3 cellular contexts compared by ENCODE assay signal in the genomic region with DNA sequence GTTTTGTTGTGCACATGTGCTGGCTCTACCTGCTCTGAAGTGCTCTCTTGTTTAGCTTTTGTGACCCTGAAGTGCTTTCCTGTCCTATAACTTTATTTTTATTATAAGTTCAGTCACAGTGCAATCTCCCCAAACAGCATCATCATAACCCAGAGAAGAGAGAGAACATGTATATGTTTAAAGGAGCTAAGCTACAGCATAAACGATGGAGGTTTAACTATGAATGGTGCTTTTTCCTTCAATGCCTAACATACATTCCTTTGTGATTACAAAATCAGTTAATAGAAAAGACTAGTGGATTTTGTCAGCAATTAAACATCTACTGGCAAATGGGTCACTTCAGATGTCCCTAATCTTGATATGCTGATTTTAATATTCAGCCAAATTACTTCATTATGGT.
TF ChIP-seq lines count a peak whose summit lies in the region.

No MANE protein-coding gene starts in this region.

TF ChIP-seq in SK-N-SH treated with all-trans-retinoic acid at 6 μM for 48 hours, 23 proteins besides CTCF, POLR2A, EP300 and RAD21:
- no peak for TF ChIP-seq ZC3H10 (CRISPR knock-in tag; IDR thresholded peaks at IDR 0.05)
- TF ChIP-seq ZNF8 (CRISPR knock-in tag; IDR thresholded peaks at IDR 0.05): no peak
- TF ChIP-seq GLIS3 (CRISPR knock-in tag; IDR thresholded peaks at IDR 0.05): no peak
- TF ChIP-seq ZNF70 (CRISPR knock-in tag; IDR thresholded peaks at IDR 0.05): no peak
TF ChIP-seq in SK-N-SH treated with all-trans-retinoic acid at 6 μM for 48 hours: peak in this region for 0.

TF ChIP-seq in SK-N-SH, 30 proteins besides CTCF, POLR2A, EP300 and RAD21 (continues in another document):
- TF ChIP-seq RFX5 (IDR thresholded peaks at IDR 0.05; ENCODE audit: low read length) (no peak), NFIC (IDR thresholded peaks at IDR 0.05; ENCODE audit: borderline replicate concordance) (no peak), SMC3 (IDR thresholded peaks at IDR 0.05; ENCODE audit: low read depth, low read length) (no peak), MXI1 (IDR thresholded peaks at IDR 0.05; ENCODE audit: low read depth, low read length) (no peak), MAX (IDR thresholded peaks at IDR 0.05; ENCODE audit: low read depth) (no peak), RXRA (IDR thresholded peaks at IDR 0.05; ENCODE audit: borderline replicate concordance, low read depth) (no peak), TCF12 (IDR thresholded peaks at IDR 0.05) (no peak), FOXJ3 (CRISPR knock-in tag; IDR thresholded peaks at IDR 0.05) (no peak), POLR2AphosphoS5 (IDR thresholded peaks at IDR 0.05; ENCODE audit: low read depth, low read length) (no peak), CHD2 (IDR thresholded peaks at IDR 0.05; ENCODE audit: low read length, partially characterized antibody) (no peak), NRF1 (IDR thresholded peaks at IDR 0.05; ENCODE audit: low read depth, low read length) (no peak), MEF2A (IDR thresholded peaks at IDR 0.05; ENCODE audit: borderline replicate concordance, low read depth) (no peak)
- TF ChIP-seq, protein P1, sequence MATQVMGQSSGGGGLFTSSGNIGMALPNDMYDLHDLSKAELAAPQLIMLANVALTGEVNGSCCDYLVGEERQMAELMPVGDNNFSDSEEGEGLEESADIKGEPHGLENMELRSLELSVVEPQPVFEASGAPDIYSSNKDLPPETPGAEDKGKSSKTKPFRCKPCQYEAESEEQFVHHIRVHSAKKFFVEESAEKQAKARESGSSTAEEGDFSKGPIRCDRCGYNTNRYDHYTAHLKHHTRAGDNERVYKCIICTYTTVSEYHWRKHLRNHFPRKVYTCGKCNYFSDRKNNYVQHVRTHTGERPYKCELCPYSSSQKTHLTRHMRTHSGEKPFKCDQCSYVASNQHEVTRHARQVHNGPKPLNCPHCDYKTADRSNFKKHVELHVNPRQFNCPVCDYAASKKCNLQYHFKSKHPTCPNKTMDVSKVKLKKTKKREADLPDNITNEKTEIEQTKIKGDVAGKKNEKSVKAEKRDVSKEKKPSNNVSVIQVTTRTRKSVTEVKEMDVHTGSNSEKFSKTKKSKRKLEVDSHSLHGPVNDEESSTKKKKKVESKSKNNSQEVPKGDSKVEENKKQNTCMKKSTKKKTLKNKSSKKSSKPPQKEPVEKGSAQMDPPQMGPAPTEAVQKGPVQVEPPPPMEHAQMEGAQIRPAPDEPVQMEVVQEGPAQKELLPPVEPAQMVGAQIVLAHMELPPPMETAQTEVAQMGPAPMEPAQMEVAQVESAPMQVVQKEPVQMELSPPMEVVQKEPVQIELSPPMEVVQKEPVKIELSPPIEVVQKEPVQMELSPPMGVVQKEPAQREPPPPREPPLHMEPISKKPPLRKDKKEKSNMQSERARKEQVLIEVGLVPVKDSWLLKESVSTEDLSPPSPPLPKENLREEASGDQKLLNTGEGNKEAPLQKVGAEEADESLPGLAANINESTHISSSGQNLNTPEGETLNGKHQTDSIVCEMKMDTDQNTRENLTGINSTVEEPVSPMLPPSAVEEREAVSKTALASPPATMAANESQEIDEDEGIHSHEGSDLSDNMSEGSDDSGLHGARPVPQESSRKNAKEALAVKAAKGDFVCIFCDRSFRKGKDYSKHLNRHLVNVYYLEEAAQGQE (IDR thresholded peaks at IDR 0.05; ENCODE audit: low read depth, low read length): no peak
- TF ChIP-seq, protein P2, sequence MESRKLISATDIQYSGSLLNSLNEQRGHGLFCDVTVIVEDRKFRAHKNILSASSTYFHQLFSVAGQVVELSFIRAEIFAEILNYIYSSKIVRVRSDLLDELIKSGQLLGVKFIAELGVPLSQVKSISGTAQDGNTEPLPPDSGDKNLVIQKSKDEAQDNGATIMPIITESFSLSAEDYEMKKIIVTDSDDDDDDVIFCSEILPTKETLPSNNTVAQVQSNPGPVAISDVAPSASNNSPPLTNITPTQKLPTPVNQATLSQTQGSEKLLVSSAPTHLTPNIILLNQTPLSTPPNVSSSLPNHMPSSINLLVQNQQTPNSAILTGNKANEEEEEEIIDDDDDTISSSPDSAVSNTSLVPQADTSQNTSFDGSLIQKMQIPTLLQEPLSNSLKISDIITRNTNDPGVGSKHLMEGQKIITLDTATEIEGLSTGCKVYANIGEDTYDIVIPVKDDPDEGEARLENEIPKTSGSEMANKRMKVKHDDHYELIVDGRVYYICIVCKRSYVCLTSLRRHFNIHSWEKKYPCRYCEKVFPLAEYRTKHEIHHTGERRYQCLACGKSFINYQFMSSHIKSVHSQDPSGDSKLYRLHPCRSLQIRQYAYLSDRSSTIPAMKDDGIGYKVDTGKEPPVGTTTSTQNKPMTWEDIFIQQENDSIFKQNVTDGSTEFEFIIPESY (IDR thresholded peaks at IDR 0.05; ENCODE audit: borderline replicate concordance, low read depth): no peak
- TF ChIP-seq, protein P3, sequence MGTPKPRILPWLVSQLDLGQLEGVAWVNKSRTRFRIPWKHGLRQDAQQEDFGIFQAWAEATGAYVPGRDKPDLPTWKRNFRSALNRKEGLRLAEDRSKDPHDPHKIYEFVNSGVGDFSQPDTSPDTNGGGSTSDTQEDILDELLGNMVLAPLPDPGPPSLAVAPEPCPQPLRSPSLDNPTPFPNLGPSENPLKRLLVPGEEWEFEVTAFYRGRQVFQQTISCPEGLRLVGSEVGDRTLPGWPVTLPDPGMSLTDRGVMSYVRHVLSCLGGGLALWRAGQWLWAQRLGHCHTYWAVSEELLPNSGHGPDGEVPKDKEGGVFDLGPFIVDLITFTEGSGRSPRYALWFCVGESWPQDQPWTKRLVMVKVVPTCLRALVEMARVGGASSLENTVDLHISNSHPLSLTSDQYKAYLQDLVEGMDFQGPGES (IDR thresholded peaks at IDR 0.05; ENCODE audit: low read depth, low read length): no peak
- TF ChIP-seq, protein P4, sequence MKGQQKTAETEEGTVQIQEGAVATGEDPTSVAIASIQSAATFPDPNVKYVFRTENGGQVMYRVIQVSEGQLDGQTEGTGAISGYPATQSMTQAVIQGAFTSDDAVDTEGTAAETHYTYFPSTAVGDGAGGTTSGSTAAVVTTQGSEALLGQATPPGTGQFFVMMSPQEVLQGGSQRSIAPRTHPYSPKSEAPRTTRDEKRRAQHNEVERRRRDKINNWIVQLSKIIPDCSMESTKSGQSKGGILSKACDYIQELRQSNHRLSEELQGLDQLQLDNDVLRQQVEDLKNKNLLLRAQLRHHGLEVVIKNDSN (IDR thresholded peaks at IDR 0.05; ENCODE audit: borderline replicate concordance, low read depth): no peak
- TF ChIP-seq, protein P5, sequence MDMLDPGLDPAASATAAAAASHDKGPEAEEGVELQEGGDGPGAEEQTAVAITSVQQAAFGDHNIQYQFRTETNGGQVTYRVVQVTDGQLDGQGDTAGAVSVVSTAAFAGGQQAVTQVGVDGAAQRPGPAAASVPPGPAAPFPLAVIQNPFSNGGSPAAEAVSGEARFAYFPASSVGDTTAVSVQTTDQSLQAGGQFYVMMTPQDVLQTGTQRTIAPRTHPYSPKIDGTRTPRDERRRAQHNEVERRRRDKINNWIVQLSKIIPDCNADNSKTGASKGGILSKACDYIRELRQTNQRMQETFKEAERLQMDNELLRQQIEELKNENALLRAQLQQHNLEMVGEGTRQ (IDR thresholded peaks at IDR 0.05; ENCODE audit: borderline replicate concordance, low read depth, low read length): no peak

TF ChIP-seq in H1, 55 proteins besides CTCF, POLR2A, EP300 and RAD21:
- TF ChIP-seq POLR2AphosphoS5 (IDR thresholded peaks at IDR 0.05; ENCODE audit: low read depth, low read length) (no peak), TAF1 (IDR thresholded peaks at IDR 0.05; ENCODE audit: low read depth, low read length) (no peak), KDM5A (IDR thresholded peaks at IDR 0.05; ENCODE audit: low read length) (no peak), NANOG (IDR thresholded peaks at IDR 0.05; ENCODE audit: insufficient read depth, low read depth, low read length, poor library complexity, severe bottlenecking) (no peak)
- TF ChIP-seq, protein P5 (IDR thresholded peaks at IDR 0.05; ENCODE audit: low read length): no peak
